ENCODE assay signal across 21 cellular contexts in the genomic region with DNA sequence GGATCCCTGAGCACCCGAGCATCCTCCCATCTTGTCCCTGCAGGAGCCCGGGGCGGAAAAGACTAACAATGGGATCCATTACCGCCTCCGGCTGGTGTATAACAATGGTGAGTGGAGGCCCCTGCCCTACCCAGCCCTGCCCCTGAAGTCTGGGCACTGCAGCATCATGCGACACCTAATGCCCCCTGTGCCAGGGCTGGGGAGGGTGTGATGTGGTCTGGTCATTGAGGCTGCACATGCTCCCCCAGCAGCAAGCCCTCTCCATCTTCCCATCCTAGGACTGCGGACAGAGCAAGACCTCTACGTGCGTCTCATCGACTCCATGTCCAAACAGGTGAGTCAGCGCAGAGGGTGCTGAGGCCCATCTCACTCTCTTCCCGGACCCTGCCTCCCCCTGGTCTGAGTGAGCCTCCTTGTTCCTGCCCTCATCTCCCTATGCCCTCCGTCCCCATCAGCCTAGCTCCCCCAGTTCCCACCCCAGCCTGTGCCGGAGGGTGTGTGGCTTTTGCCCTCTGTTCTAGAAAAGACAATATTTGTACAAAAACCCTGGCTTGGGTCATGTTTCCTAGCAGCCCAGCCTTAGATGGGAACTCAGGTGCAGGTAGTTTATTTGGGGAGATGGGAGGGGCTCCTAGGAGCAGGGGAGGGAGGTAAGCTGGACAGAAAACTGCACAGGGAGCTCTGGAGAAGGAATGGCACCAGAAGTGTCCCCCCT. TPM values are rescaled to one million over a fixed set of nuclear protein-coding genes. Genes with fewer than 3 reads are reported as not detected.
DNase-seq lines count a peak whose midpoint lies in the region; ATAC-seq, FAIRE-seq and TF ChIP-seq lines count a peak whose summit lies in the region.
"Had no signal": no experiment of that assay in that cellular context is flagged by ENCODE, and none has a peak within 500 bp of the region (broad histone marks: within the 10 kb centered on the region; RNA-seq: fewer than 3 reads in every experiment).

No MANE protein-coding gene starts in this region.

- 28% methylated on average over 12 of the region's 14 CpGs for WGBS in HepG2 (ENCODE audit: low lambda C conversion rate)

- TF ChIP-seq EP300 in HepG2 (IDR thresholded peaks at IDR 0.05; ENCODE audit: low read depth in 2 of 2, low read length in 2 of 2) (no peak), HepG2 (CRISPR knock-in tag; IDR thresholded peaks at IDR 0.05; ENCODE audit: borderline replicate concordance) (no peak)

- H3K4me1 ChIP-seq in HepG2 (ENCODE audit: insufficient read depth, low read length): peaks cover 14% of the 10 kb centered on the region
- H3K4me1 ChIP-seq: Peyer's patch had no signal

- CTCF ChIA-PET in HepG2 (lab: Yijun Ruan, JAX; ENCODE audit: low intra/inter-chr PET ratio, low total read pairs): no interaction called here

- peak overlapping the region; percentile 88 to 89 for H3K27ac Mint-ChIP-seq in natural killer cell treated with Interleukin-12 subunit alpha and Interleukin-12 subunit beta and Interleukin-15 and Interleukin-18, amount 100 ng/mL, for 72 hours
- no peak overlapping the region for H3K27ac Mint-ChIP-seq in natural killer cell
- no peak overlapping the region for H3K27ac Mint-ChIP-seq in chondrocyte (ENCODE audit: unreplicated experiment)
- H3K27ac Mint-ChIP-seq: CD4-positive, alpha-beta T cell had no signal

- H3K4me2 ChIP-seq in HepG2 (ENCODE audit: low read depth, low read length): peak overlapping the region; percentile 9; the same call in 1 of the 2 replicates

- H3K9me3 ChIP-seq in HepG2 (ENCODE audit: low read length): no peaks in the 10 kb centered on the region
- H3K9me3 ChIP-seq: Peyer's patch had no signal

- H3K79me2 ChIP-seq in HepG2 (ENCODE audit: insufficient read depth, low read length): no peaks in the 10 kb centered on the region

- FAIRE-seq in HepG2 (lab: Jason Lieb, UNC): no peak
- FAIRE-seq: D721Med, GM12892 had no signal

- TF ChIP-seq CTCF in natural killer cell (IDR thresholded peaks at IDR 0.05) (no peak), chondrocyte (IDR thresholded peaks at IDR 0.05) (no peak), HepG2 (CRISPR knock-in tag; IDR thresholded peaks at IDR 0.05) (no peak)

- in situ Hi-C loops in HepG2 (cut with HindIII; ENCODE audit: extremely low pct_ligation_motif_present, low pct_unique_long_range_greater_than_20kb): no loop called here

- no peak for ATAC-seq in natural killer cell treated with Interleukin-12 subunit alpha and Interleukin-12 subunit beta and Interleukin-15 and Interleukin-18, amount 100 ng/mL, for 72 hours
- ATAC-seq in natural killer cell: no peak
- peak; percentile 16; the same call in 2 of the 3 replicates for ATAC-seq in HepG2
- no peak for ATAC-seq in HG02870 (IDR thresholded peaks at IDR 0.05; ENCODE audit: unreplicated experiment)

- intact Hi-C loops in natural killer cell (cut with micrococcal nuclease) (no loop called here), HepG2 (cut with micrococcal nuclease; ENCODE audit: unreplicated experiment) (no loop called here)

- H2AFZ ChIP-seq in HepG2 (ENCODE audit: low read length): no peak overlapping the region

- H3K27me3 Mint-ChIP-seq in natural killer cell treated with Interleukin-12 subunit alpha and Interleukin-12 subunit beta and Interleukin-15 and Interleukin-18, amount 100 ng/mL, for 72 hours: no peaks in the 10 kb centered on the region
- H3K27me3 Mint-ChIP-seq in natural killer cell (ENCODE audit: low read depth in 2 of 2) (no peaks in the 10 kb centered on the region), chondrocyte (ENCODE audit: low read depth) (peaks cover 30% of the 10 kb centered on the region)

- no peak for DNase-seq in natural killer cell treated with Interleukin-12 subunit alpha and Interleukin-12 subunit beta and Interleukin-15 and Interleukin-18, amount 100 ng/mL, for 72 hours (ENCODE audit: low spot score)
- DNase-seq in natural killer cell (no peak), chondrocyte (ENCODE audit: low spot score) (peak; percentile 63), HepG2 (ENCODE audit: low spot score) (no peak), SHP77 (lab: John Stamatoyannopoulos, UW) (no peak)
- no peak for DNase-seq in stimulated activated naive CD4-positive, alpha-beta T cell treated with Interleukin-2 at 50 U/mL for 16 hours (lab: John Stamatoyannopoulos, UW)
- DNase-seq: AML-193; CD4-positive, alpha-beta T cell; DMS79 treated with DMSO at 0.1 percent for 48 hours; GDM1; Karpas-422; MM.1S; NCI-H1105 treated with DMSO at 0.1 percent for 48 hours; NCI-H187; NCI-H2171 treated with DMSO at 0.1 percent for 48 hours; NCI-H82; Right ventricle myocardium superior had no signal

- no peak for TF ChIP-seq RAD21 in HepG2 (CRISPR knock-in tag; IDR thresholded peaks at IDR 0.05)

- no peaks in the 10 kb centered on the region for H3K36me3 Mint-ChIP-seq in natural killer cell treated with Interleukin-12 subunit alpha and Interleukin-12 subunit beta and Interleukin-15 and Interleukin-18, amount 100 ng/mL, for 72 hours
- H3K36me3 Mint-ChIP-seq in natural killer cell (no peaks in the 10 kb centered on the region), chondrocyte (ENCODE audit: low read depth) (peaks cover 2% of the 10 kb centered on the region)

- H3K27me3 ChIP-seq in HepG2 (ENCODE audit: control insufficient read depth in 1 of 2, insufficient read depth in 2 of 2, low read length in 2 of 2): peaks cover 28 to 79% of the 10 kb centered on the region in 2 experiments; a peak in 4 of 5 replicates
- H3K27me3 ChIP-seq: Peyer's patch had no signal

- no peak overlapping the region for H3K9ac ChIP-seq in HepG2 (ENCODE audit: insufficient read depth, low read depth, low read length)

- H3K36me3 ChIP-seq in HepG2 (replicated peaks in 1 of 2; ENCODE audit: control insufficient read depth in 1 of 2, insufficient read depth in 2 of 2, low read length in 2 of 2): no peaks in the 10 kb centered on the region
- H3K36me3 ChIP-seq: Peyer's patch had no signal

- no TSS peak for BruUV-seq in HepG2 (replicated peaks; lab: Mats Ljungman, UMichigan)

- peaks cover 8 to 12% of the 10 kb centered on the region in 2 donors for H3K4me1 Mint-ChIP-seq in natural killer cell treated with Interleukin-12 subunit alpha and Interleukin-12 subunit beta and Interleukin-15 and Interleukin-18, amount 100 ng/mL, for 72 hours (ENCODE audit: low read depth in 2 of 2)
- H3K4me1 Mint-ChIP-seq in natural killer cell (no peaks in the 10 kb centered on the region), chondrocyte (ENCODE audit: low read depth) (no peaks in the 10 kb centered on the region)

- no peak overlapping the region for H3K27ac ChIP-seq in HepG2 (ENCODE audit: extremely low read length, insufficient read depth, low read length)
- H3K27ac ChIP-seq: Peyer's patch had no signal

- no peaks in the 10 kb centered on the region for H4K20me1 ChIP-seq in HepG2 (ENCODE audit: insufficient read depth, low read length)

- H3K4me3 ChIP-seq in HepG2 (replicated peaks in 1 of 3; ENCODE audit: insufficient read depth in 1 of 3, low read depth in 2 of 3, low read length in 3 of 3): no peak overlapping the region
- H3K4me3 ChIP-seq: Peyer's patch had no signal

- no peak for TF ChIP-seq POLR2A in HepG2 (IDR thresholded peaks at IDR 0.05; ENCODE audit: insufficient read depth in 1 of 2, low read depth in 2 of 2, low read length in 2 of 2)

- POLR2A ChIA-PET in HepG2 (lab: Yijun Ruan, JAX): no interaction called here

- H3K9me3 Mint-ChIP-seq in natural killer cell treated with Interleukin-12 subunit alpha and Interleukin-12 subunit beta and Interleukin-15 and Interleukin-18, amount 100 ng/mL, for 72 hours: no peaks in the 10 kb centered on the region
- H3K9me3 Mint-ChIP-seq in natural killer cell: no peaks in the 10 kb centered on the region
- no peaks in the 10 kb centered on the region for H3K9me3 Mint-ChIP-seq in chondrocyte (ENCODE audit: low read depth)
- H3K9me3 Mint-ChIP-seq: CD4-positive, alpha-beta T cell had no signal

- peak overlapping the region; percentile 69 for H3K4me3 Mint-ChIP-seq in natural killer cell treated with Interleukin-12 subunit alpha and Interleukin-12 subunit beta and Interleukin-15 and Interleukin-18, amount 100 ng/mL, for 72 hours
- no peak overlapping the region for H3K4me3 Mint-ChIP-seq in natural killer cell
- no peak overlapping the region for H3K4me3 Mint-ChIP-seq in chondrocyte (ENCODE audit: unreplicated experiment)
- H3K4me3 Mint-ChIP-seq: CD4-positive, alpha-beta T cell had no signal

RNA-seq across cellular contexts. Expression of gene EBF4, which starts 13.5 kb away (rescaled TPM):
- total RNA-seq in natural killer cell treated with Interleukin-12 subunit alpha and Interleukin-12 subunit beta and Interleukin-15 and Interleukin-18, amount 100 ng/mL, for 72 hours: 10 to 100 TPM; 14.8 to 31.4 TPM
- total RNA-seq in natural killer cell (10 to 100 TPM; 17.1 to 21.7 (median 20.4) TPM), chondrocyte (8.0 to 15.2 TPM (median 11.4 TPM) in 3 replicates), HepG2 (2016; rRNA removed; fragmentation: Illumina TruSeq; extraction: Trizol) (0.84 TPM in 1 of 2 replicates, not detected in the other)
- total RNA-seq in HepG2 (2016; cell fraction: cytosol; rRNA removed; fragmentation: Illumina TruSeq; extraction: Trizol; ENCODE audit: low read depth): not detected in 2 replicates
- 0.13 and 0.15 TPM in 2 replicates for total RNA-seq in HepG2 (2016; cell fraction: insoluble cytoplasmic fraction; rRNA removed; fragmentation: Illumina TruSeq; extraction: Trizol)
- 0.34 TPM in 2 replicates for total RNA-seq in HepG2 (2016; cell fraction: membrane; rRNA removed; fragmentation: Illumina TruSeq; extraction: Trizol)
- 0.34 and 0.56 TPM in 2 replicates for total RNA-seq in HepG2 (2016; cell fraction: nucleus; rRNA removed; fragmentation: Illumina TruSeq; extraction: Trizol)
- 2.2 and 5.2 TPM in 2 replicates for polyA plus RNA-seq in HepG2 (2011; rRNA removed)
- 1.7 and 2.0 TPM in 2 replicates for polyA plus RNA-seq in HepG2 (2011; cell fraction: cytosol; rRNA removed)
- 19.5 and 21.3 TPM in 2 replicates for polyA plus RNA-seq in HepG2 (2011; cell fraction: nucleus; rRNA removed)
- polyA plus RNA-seq in HepG2 (2012): 3.4 and 9.8 TPM in 2 replicates
- polyA plus RNA-seq in HepG2 (2016; cell fraction: cytosol; fragmentation: Illumina TruSeq; extraction: Trizol; ENCODE audit: low read depth): 0.10 and 0.52 TPM in 2 replicates
- polyA plus RNA-seq in HepG2 (2016; cell fraction: insoluble cytoplasmic fraction; fragmentation: Illumina TruSeq; extraction: Trizol; ENCODE audit: low read depth): 0.11 and 0.45 TPM in 2 replicates
- 0.17 and 0.41 TPM in 2 replicates for polyA plus RNA-seq in HepG2 (2016; cell fraction: membrane; fragmentation: Illumina TruSeq; extraction: Trizol; ENCODE audit: low read depth)
- polyA plus RNA-seq in HepG2 (2016; cell fraction: nucleus; fragmentation: Illumina TruSeq; extraction: Trizol; ENCODE audit: insufficient read depth, low read depth): 1.1 and 2.1 TPM in 2 replicates
- 3.8 TPM in 1 of 2 replicates, not detected in the other for polyA minus RNA-seq in HepG2 (2011; rRNA and poly(A)+ RNA removed; ENCODE audit: low replicate concordance)
- 1.3 and 2.1 TPM in 2 replicates for polyA minus RNA-seq in HepG2 (2011; cell fraction: cytosol; rRNA and poly(A)+ RNA removed)
- 4.8 and 7.2 TPM in 2 replicates for polyA minus RNA-seq in HepG2 (2011; cell fraction: nucleus; rRNA and poly(A)+ RNA removed)

RNA-seq across cellular contexts. Expression of gene IDH3B, which starts 42.1 kb away (rescaled TPM):
- 100 to 1,000 TPM; 114 to 120 TPM for total RNA-seq in natural killer cell treated with Interleukin-12 subunit alpha and Interleukin-12 subunit beta and Interleukin-15 and Interleukin-18, amount 100 ng/mL, for 72 hours
- total RNA-seq in natural killer cell (100 to 1,000 TPM; 149 to 161 (median 153) TPM), chondrocyte (56.5 to 65.9 TPM (median 57.1 TPM) in 3 replicates), HepG2 (2016; rRNA removed; fragmentation: Illumina TruSeq; extraction: Trizol) (215 and 246 TPM in 2 replicates)
- 33.7 and 38.0 TPM in 2 replicates for total RNA-seq in HepG2 (2016; cell fraction: cytosol; rRNA removed; fragmentation: Illumina TruSeq; extraction: Trizol; ENCODE audit: low read depth)
- total RNA-seq in HepG2 (2016; cell fraction: insoluble cytoplasmic fraction; rRNA removed; fragmentation: Illumina TruSeq; extraction: Trizol): 222 and 260 TPM in 2 replicates
- 44.8 and 48.2 TPM in 2 replicates for total RNA-seq in HepG2 (2016; cell fraction: membrane; rRNA removed; fragmentation: Illumina TruSeq; extraction: Trizol)
- 137 and 140 TPM in 2 replicates for total RNA-seq in HepG2 (2016; cell fraction: nucleus; rRNA removed; fragmentation: Illumina TruSeq; extraction: Trizol)
- polyA plus RNA-seq in HepG2 (2011; rRNA removed): 245 and 254 TPM in 2 replicates
- polyA plus RNA-seq in HepG2 (2011; cell fraction: cytosol; rRNA removed): 222 and 246 TPM in 2 replicates
- polyA plus RNA-seq in HepG2 (2011; cell fraction: nucleus; rRNA removed): 901 and 966 TPM in 2 replicates
- polyA plus RNA-seq in HepG2 (2012): 156 and 158 TPM in 2 replicates
- polyA plus RNA-seq in HepG2 (2016; cell fraction: cytosol; fragmentation: Illumina TruSeq; extraction: Trizol; ENCODE audit: low read depth): 22.8 and 27.4 TPM in 2 replicates
- polyA plus RNA-seq in HepG2 (2016; cell fraction: insoluble cytoplasmic fraction; fragmentation: Illumina TruSeq; extraction: Trizol; ENCODE audit: low read depth): 207 and 216 TPM in 2 replicates
- polyA plus RNA-seq in HepG2 (2016; cell fraction: membrane; fragmentation: Illumina TruSeq; extraction: Trizol; ENCODE audit: low read depth): 27.1 and 32.5 TPM in 2 replicates
- 236 and 251 TPM in 2 replicates for polyA plus RNA-seq in HepG2 (2016; cell fraction: nucleus; fragmentation: Illumina TruSeq; extraction: Trizol; ENCODE audit: insufficient read depth, low read depth)
- 107 and 189 TPM in 2 replicates for polyA minus RNA-seq in HepG2 (2011; rRNA and poly(A)+ RNA removed; ENCODE audit: low replicate concordance)
- 74.0 and 74.8 TPM in 2 replicates for polyA minus RNA-seq in HepG2 (2011; cell fraction: cytosol; rRNA and poly(A)+ RNA removed)
- 230 and 248 TPM in 2 replicates for polyA minus RNA-seq in HepG2 (2011; cell fraction: nucleus; rRNA and poly(A)+ RNA removed)

RNA-seq across cellular contexts. Expression of gene NOP56, which starts 53.7 kb away (rescaled TPM):
- total RNA-seq in natural killer cell treated with Interleukin-12 subunit alpha and Interleukin-12 subunit beta and Interleukin-15 and Interleukin-18, amount 100 ng/mL, for 72 hours: 100 to 1,000 TPM; 424 to 981 TPM
- total RNA-seq in natural killer cell: 100 to 1,000 TPM; 169 to 216 (median 214) TPM
- total RNA-seq in chondrocyte: 103 to 166 TPM (median 118 TPM) in 3 replicates
- total RNA-seq in HepG2 (2016; rRNA removed; fragmentation: Illumina TruSeq; extraction: Trizol): 646 and 1,116 TPM in 2 replicates
- 3,280 and 3,642 TPM in 2 replicates for total RNA-seq in HepG2 (2016; cell fraction: cytosol; rRNA removed; fragmentation: Illumina TruSeq; extraction: Trizol; ENCODE audit: low read depth)
- 600 and 1,127 TPM in 2 replicates for total RNA-seq in HepG2 (2016; cell fraction: insoluble cytoplasmic fraction; rRNA removed; fragmentation: Illumina TruSeq; extraction: Trizol)
- total RNA-seq in HepG2 (2016; cell fraction: membrane; rRNA removed; fragmentation: Illumina TruSeq; extraction: Trizol): 2,832 and 3,011 TPM in 2 replicates
- total RNA-seq in HepG2 (2016; cell fraction: nucleus; rRNA removed; fragmentation: Illumina TruSeq; extraction: Trizol): 1,362 and 1,462 TPM in 2 replicates
- polyA plus RNA-seq in HepG2 (2011; rRNA removed): 369 and 374 TPM in 2 replicates
- 207 and 225 TPM in 2 replicates for polyA plus RNA-seq in HepG2 (2011; cell fraction: cytosol; rRNA removed)
- polyA plus RNA-seq in HepG2 (2011; cell fraction: nucleus; rRNA removed): 1,398 and 1,412 TPM in 2 replicates
- 352 and 481 TPM in 2 replicates for polyA plus RNA-seq in HepG2 (2012)
- 3,484 and 3,697 TPM in 2 replicates for polyA plus RNA-seq in HepG2 (2016; cell fraction: cytosol; fragmentation: Illumina TruSeq; extraction: Trizol; ENCODE audit: low read depth)
- polyA plus RNA-seq in HepG2 (2016; cell fraction: insoluble cytoplasmic fraction; fragmentation: Illumina TruSeq; extraction: Trizol; ENCODE audit: low read depth): 637 and 642 TPM in 2 replicates
- 2,607 and 2,624 TPM in 2 replicates for polyA plus RNA-seq in HepG2 (2016; cell fraction: membrane; fragmentation: Illumina TruSeq; extraction: Trizol; ENCODE audit: low read depth)
- polyA plus RNA-seq in HepG2 (2016; cell fraction: nucleus; fragmentation: Illumina TruSeq; extraction: Trizol; ENCODE audit: insufficient read depth, low read depth): 3,019 and 3,117 TPM in 2 replicates
- polyA minus RNA-seq in HepG2 (2011; rRNA and poly(A)+ RNA removed; ENCODE audit: low replicate concordance): 388 and 403 TPM in 2 replicates
- polyA minus RNA-seq in HepG2 (2011; cell fraction: cytosol; rRNA and poly(A)+ RNA removed): 134 TPM in 2 replicates
- 938 and 1,127 TPM in 2 replicates for polyA minus RNA-seq in HepG2 (2011; cell fraction: nucleus; rRNA and poly(A)+ RNA removed)

Comparison
In these comparisons a context has a peak if more than half of its experiments do, and no peak if none do; other contexts are left out.
1. H3K27ac Mint-ChIP-seq: peak in natural killer cell treated with Interleukin-12 subunit alpha and Interleukin-12 subunit beta and Interleukin-15 and Interleukin-18, amount 100 ng/mL, for 72 hours (2 of 2); none in natural killer cell (0 of 2) and chondrocyte (single experiment).